ENCODE assay signal across 2 cellular contexts in the genomic region with DNA sequence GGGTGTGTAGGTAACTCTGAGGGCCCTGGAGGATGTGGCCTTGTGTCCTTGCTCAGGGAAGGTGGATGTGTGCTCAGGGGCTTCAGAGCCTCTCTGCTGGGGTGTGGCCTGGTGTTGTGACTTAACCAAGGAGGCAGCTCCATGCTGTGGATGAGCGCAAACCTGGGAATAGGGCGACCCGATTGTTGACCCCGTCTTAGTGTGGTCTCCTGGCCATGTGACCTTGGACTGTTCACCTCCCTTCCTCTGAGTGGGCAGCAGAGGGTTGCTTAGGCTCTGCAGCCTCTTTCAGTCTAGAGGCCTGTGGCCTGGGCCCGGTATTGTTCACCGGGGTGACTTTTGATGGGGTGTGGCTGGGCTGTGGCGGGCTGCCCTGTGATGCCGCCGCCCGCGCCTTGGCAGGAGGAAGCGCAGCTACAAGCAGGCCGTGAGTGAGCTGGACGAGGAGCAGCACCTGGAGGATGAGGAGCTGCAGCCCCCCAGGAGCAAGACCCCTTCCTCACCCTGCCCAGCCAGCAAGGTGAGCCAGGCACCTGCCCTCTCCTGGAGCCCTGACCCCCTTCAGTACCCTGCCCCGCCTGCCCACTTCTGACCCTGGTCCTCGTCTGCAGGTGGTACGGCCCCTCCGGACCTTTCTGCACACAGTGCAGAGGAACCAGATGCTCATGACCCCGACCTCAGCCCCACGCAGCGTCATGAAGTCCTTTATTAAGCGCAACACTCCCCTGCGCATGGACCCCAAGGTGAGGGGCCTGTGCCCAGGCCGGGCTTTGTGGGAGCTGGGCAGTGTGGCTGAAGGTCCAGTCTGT.
TF ChIP-seq lines count a peak whose summit lies in the region.

No MANE protein-coding gene starts in this region.

TF ChIP-seq in IMR-90, 13 proteins besides CTCF, POLR2A, EP300 and RAD21:
- TF ChIP-seq, protein P1, sequence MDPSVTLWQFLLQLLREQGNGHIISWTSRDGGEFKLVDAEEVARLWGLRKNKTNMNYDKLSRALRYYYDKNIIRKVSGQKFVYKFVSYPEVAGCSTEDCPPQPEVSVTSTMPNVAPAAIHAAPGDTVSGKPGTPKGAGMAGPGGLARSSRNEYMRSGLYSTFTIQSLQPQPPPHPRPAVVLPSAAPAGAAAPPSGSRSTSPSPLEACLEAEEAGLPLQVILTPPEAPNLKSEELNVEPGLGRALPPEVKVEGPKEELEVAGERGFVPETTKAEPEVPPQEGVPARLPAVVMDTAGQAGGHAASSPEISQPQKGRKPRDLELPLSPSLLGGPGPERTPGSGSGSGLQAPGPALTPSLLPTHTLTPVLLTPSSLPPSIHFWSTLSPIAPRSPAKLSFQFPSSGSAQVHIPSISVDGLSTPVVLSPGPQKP (IDR thresholded peaks at IDR 0.05; ENCODE audit: borderline replicate concordance, low read depth, low read length): no peak
- no peak for TF ChIP-seq MAZ (IDR thresholded peaks at IDR 0.05; ENCODE audit: borderline replicate concordance, low read depth, low read length)
- no peak for TF ChIP-seq FOS (IDR thresholded peaks at IDR 0.05; ENCODE audit: low read depth, low read length)
- no peak for TF ChIP-seq MAFK (IDR thresholded peaks at IDR 0.05; ENCODE audit: low read depth, low read length)
- no peak for TF ChIP-seq CEBPB (IDR thresholded peaks at IDR 0.05; ENCODE audit: low read depth, low read length)
- no peak for TF ChIP-seq MXI1 (IDR thresholded peaks at IDR 0.05; ENCODE audit: borderline replicate concordance, low read depth, low read length)
- TF ChIP-seq SMC3 (IDR thresholded peaks at IDR 0.05; ENCODE audit: low read depth, low read length): no peak
- no peak for TF ChIP-seq NFE2L2 (IDR thresholded peaks at IDR 0.05; ENCODE audit: low read depth, low read length)
- TF ChIP-seq CHD1 (IDR thresholded peaks at IDR 0.05; ENCODE audit: low read depth, low read length): no peak
- TF ChIP-seq RCOR1 (IDR thresholded peaks at IDR 0.05; ENCODE audit: insufficient replicate concordance, low read length): no peak
- TF ChIP-seq, protein P2, sequence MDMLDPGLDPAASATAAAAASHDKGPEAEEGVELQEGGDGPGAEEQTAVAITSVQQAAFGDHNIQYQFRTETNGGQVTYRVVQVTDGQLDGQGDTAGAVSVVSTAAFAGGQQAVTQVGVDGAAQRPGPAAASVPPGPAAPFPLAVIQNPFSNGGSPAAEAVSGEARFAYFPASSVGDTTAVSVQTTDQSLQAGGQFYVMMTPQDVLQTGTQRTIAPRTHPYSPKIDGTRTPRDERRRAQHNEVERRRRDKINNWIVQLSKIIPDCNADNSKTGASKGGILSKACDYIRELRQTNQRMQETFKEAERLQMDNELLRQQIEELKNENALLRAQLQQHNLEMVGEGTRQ (IDR thresholded peaks at IDR 0.05; ENCODE audit: low read depth, low read length): no peak
- TF ChIP-seq BHLHE40 (IDR thresholded peaks at IDR 0.05; ENCODE audit: low read depth, low read length): no peak
- no peak for TF ChIP-seq RFX5 (IDR thresholded peaks at IDR 0.05; ENCODE audit: low read depth, low read length)

TF ChIP-seq in HepG2, 621 proteins besides CTCF, POLR2A, EP300 and RAD21:
- TF ChIP-seq, protein P3, sequence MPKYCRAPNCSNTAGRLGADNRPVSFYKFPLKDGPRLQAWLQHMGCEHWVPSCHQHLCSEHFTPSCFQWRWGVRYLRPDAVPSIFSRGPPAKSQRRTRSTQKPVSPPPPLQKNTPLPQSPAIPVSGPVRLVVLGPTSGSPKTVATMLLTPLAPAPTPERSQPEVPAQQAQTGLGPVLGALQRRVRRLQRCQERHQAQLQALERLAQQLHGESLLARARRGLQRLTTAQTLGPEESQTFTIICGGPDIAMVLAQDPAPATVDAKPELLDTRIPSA (CRISPR knock-in tag; IDR thresholded peaks at IDR 0.05; ENCODE audit: borderline replicate concordance): no peak
- TF ChIP-seq, protein P4, sequence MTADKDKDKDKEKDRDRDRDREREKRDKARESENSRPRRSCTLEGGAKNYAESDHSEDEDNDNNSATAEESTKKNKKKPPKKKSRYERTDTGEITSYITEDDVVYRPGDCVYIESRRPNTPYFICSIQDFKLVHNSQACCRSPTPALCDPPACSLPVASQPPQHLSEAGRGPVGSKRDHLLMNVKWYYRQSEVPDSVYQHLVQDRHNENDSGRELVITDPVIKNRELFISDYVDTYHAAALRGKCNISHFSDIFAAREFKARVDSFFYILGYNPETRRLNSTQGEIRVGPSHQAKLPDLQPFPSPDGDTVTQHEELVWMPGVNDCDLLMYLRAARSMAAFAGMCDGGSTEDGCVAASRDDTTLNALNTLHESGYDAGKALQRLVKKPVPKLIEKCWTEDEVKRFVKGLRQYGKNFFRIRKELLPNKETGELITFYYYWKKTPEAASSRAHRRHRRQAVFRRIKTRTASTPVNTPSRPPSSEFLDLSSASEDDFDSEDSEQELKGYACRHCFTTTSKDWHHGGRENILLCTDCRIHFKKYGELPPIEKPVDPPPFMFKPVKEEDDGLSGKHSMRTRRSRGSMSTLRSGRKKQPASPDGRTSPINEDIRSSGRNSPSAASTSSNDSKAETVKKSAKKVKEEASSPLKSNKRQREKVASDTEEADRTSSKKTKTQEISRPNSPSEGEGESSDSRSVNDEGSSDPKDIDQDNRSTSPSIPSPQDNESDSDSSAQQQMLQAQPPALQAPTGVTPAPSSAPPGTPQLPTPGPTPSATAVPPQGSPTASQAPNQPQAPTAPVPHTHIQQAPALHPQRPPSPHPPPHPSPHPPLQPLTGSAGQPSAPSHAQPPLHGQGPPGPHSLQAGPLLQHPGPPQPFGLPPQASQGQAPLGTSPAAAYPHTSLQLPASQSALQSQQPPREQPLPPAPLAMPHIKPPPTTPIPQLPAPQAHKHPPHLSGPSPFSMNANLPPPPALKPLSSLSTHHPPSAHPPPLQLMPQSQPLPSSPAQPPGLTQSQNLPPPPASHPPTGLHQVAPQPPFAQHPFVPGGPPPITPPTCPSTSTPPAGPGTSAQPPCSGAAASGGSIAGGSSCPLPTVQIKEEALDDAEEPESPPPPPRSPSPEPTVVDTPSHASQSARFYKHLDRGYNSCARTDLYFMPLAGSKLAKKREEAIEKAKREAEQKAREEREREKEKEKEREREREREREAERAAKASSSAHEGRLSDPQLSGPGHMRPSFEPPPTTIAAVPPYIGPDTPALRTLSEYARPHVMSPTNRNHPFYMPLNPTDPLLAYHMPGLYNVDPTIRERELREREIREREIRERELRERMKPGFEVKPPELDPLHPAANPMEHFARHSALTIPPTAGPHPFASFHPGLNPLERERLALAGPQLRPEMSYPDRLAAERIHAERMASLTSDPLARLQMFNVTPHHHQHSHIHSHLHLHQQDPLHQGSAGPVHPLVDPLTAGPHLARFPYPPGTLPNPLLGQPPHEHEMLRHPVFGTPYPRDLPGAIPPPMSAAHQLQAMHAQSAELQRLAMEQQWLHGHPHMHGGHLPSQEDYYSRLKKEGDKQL (CRISPR knock-in tag; IDR thresholded peaks at IDR 0.05; ENCODE audit: low read depth): no peak
